In the genomic region with DNA sequence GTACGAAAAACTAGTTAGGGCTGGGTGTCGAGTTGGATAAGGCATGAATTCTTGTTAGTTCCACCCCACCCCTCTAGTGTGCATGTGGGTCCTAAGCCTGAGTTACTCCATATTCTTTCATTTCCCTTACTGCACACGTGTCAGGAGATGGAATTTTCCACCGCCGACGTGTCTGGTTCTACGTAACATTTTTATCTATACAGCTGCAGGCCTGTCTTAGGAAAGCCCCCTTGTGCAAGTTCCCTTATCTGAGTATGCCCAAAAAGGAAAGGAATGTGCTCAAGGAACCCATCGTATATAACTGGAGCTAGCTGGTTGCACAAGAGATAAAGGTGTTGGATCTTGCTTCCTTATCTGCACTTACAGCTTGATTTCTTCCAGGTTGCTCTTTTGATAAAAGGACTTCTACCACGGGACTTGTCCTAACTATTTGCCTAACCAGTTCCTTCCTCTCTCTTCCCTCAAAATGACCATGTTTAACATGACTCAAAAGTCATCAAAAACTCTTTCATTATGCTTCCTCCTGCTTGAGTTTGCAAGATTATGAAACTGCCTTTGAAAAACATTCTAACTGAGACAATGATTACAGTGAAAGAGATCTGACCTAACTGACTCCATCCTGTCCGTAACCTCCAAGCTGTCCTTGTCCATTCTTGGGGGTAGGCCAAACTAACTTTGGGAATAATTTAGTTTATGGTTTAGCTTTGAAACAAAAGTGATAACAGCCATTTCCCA, we compare ENCODE assay signal across 1 cellular context.
A peak's percentile ranks its signal among the peaks of the same experiment; 100 is the strongest.
TF ChIP-seq lines count a peak whose summit lies in the region.

No MANE protein-coding gene starts in this region.

TF ChIP-seq in K562, 482 proteins besides CTCF, POLR2A, EP300 and RAD21 (continued from another document and continues in another):
- TF ChIP-seq SMARCB1 (IDR thresholded peaks at IDR 0.05; ENCODE audit: insufficient read length, low read depth), result no peak
- no peak for TF ChIP-seq POLR2B (IDR thresholded peaks at IDR 0.05; ENCODE audit: low read depth, partially characterized antibody)
- TF ChIP-seq ZNF644 (tag; IDR thresholded peaks at IDR 0.05; ENCODE audit: low read depth), result peak; percentile 100
- TF ChIP-seq NR3C1 (CRISPR knock-in tag; IDR thresholded peaks at IDR 0.05), result no peak
- peak; percentile 98 for TF ChIP-seq NFXL1 (CRISPR knock-in tag; IDR thresholded peaks at IDR 0.05)
- peak; percentile 99 for TF ChIP-seq GATA2 (CRISPR knock-in tag; IDR thresholded peaks at IDR 0.05)
- TF ChIP-seq, protein P1, sequence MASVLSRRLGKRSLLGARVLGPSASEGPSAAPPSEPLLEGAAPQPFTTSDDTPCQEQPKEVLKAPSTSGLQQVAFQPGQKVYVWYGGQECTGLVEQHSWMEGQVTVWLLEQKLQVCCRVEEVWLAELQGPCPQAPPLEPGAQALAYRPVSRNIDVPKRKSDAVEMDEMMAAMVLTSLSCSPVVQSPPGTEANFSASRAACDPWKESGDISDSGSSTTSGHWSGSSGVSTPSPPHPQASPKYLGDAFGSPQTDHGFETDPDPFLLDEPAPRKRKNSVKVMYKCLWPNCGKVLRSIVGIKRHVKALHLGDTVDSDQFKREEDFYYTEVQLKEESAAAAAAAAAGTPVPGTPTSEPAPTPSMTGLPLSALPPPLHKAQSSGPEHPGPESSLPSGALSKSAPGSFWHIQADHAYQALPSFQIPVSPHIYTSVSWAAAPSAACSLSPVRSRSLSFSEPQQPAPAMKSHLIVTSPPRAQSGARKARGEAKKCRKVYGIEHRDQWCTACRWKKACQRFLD (CRISPR knock-in tag; IDR thresholded peaks at IDR 0.05), result peak; percentile 100
- TF ChIP-seq ZNF41 (CRISPR knock-in tag; conservative IDR thresholded peaks at IDR 0.05), result peak; percentile 99
- TF ChIP-seq PHTF2 (CRISPR knock-in tag; IDR thresholded peaks at IDR 0.05), result peak; percentile 97
- TF ChIP-seq, protein P2, sequence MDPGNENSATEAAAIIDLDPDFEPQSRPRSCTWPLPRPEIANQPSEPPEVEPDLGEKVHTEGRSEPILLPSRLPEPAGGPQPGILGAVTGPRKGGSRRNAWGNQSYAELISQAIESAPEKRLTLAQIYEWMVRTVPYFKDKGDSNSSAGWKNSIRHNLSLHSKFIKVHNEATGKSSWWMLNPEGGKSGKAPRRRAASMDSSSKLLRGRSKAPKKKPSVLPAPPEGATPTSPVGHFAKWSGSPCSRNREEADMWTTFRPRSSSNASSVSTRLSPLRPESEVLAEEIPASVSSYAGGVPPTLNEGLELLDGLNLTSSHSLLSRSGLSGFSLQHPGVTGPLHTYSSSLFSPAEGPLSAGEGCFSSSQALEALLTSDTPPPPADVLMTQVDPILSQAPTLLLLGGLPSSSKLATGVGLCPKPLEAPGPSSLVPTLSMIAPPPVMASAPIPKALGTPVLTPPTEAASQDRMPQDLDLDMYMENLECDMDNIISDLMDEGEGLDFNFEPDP (CRISPR knock-in tag; IDR thresholded peaks at IDR 0.05), result peak; percentile 98
- peak; percentile 100 for TF ChIP-seq ARID1B (IDR thresholded peaks at IDR 0.05)
- TF ChIP-seq HMG20A (CRISPR knock-in tag; conservative IDR thresholded peaks at IDR 0.05), result peak; percentile 99
- no peak for TF ChIP-seq WHSC1 (IDR thresholded peaks at IDR 0.05; ENCODE audit: low read length)
- TF ChIP-seq KLF6 (CRISPR knock-in tag; IDR thresholded peaks at IDR 0.05; ENCODE audit: borderline replicate concordance), result peak; percentile 100
- TF ChIP-seq, protein P3, sequence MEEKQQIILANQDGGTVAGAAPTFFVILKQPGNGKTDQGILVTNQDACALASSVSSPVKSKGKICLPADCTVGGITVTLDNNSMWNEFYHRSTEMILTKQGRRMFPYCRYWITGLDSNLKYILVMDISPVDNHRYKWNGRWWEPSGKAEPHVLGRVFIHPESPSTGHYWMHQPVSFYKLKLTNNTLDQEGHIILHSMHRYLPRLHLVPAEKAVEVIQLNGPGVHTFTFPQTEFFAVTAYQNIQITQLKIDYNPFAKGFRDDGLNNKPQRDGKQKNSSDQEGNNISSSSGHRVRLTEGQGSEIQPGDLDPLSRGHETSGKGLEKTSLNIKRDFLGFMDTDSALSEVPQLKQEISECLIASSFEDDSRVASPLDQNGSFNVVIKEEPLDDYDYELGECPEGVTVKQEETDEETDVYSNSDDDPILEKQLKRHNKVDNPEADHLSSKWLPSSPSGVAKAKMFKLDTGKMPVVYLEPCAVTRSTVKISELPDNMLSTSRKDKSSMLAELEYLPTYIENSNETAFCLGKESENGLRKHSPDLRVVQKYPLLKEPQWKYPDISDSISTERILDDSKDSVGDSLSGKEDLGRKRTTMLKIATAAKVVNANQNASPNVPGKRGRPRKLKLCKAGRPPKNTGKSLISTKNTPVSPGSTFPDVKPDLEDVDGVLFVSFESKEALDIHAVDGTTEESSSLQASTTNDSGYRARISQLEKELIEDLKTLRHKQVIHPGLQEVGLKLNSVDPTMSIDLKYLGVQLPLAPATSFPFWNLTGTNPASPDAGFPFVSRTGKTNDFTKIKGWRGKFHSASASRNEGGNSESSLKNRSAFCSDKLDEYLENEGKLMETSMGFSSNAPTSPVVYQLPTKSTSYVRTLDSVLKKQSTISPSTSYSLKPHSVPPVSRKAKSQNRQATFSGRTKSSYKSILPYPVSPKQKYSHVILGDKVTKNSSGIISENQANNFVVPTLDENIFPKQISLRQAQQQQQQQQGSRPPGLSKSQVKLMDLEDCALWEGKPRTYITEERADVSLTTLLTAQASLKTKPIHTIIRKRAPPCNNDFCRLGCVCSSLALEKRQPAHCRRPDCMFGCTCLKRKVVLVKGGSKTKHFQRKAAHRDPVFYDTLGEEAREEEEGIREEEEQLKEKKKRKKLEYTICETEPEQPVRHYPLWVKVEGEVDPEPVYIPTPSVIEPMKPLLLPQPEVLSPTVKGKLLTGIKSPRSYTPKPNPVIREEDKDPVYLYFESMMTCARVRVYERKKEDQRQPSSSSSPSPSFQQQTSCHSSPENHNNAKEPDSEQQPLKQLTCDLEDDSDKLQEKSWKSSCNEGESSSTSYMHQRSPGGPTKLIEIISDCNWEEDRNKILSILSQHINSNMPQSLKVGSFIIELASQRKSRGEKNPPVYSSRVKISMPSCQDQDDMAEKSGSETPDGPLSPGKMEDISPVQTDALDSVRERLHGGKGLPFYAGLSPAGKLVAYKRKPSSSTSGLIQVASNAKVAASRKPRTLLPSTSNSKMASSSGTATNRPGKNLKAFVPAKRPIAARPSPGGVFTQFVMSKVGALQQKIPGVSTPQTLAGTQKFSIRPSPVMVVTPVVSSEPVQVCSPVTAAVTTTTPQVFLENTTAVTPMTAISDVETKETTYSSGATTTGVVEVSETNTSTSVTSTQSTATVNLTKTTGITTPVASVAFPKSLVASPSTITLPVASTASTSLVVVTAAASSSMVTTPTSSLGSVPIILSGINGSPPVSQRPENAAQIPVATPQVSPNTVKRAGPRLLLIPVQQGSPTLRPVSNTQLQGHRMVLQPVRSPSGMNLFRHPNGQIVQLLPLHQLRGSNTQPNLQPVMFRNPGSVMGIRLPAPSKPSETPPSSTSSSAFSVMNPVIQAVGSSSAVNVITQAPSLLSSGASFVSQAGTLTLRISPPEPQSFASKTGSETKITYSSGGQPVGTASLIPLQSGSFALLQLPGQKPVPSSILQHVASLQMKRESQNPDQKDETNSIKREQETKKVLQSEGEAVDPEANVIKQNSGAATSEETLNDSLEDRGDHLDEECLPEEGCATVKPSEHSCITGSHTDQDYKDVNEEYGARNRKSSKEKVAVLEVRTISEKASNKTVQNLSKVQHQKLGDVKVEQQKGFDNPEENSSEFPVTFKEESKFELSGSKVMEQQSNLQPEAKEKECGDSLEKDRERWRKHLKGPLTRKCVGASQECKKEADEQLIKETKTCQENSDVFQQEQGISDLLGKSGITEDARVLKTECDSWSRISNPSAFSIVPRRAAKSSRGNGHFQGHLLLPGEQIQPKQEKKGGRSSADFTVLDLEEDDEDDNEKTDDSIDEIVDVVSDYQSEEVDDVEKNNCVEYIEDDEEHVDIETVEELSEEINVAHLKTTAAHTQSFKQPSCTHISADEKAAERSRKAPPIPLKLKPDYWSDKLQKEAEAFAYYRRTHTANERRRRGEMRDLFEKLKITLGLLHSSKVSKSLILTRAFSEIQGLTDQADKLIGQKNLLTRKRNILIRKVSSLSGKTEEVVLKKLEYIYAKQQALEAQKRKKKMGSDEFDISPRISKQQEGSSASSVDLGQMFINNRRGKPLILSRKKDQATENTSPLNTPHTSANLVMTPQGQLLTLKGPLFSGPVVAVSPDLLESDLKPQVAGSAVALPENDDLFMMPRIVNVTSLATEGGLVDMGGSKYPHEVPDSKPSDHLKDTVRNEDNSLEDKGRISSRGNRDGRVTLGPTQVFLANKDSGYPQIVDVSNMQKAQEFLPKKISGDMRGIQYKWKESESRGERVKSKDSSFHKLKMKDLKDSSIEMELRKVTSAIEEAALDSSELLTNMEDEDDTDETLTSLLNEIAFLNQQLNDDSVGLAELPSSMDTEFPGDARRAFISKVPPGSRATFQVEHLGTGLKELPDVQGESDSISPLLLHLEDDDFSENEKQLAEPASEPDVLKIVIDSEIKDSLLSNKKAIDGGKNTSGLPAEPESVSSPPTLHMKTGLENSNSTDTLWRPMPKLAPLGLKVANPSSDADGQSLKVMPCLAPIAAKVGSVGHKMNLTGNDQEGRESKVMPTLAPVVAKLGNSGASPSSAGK (IDR thresholded peaks at IDR 0.05), result peak; percentile 98
- TF ChIP-seq, protein P4, sequence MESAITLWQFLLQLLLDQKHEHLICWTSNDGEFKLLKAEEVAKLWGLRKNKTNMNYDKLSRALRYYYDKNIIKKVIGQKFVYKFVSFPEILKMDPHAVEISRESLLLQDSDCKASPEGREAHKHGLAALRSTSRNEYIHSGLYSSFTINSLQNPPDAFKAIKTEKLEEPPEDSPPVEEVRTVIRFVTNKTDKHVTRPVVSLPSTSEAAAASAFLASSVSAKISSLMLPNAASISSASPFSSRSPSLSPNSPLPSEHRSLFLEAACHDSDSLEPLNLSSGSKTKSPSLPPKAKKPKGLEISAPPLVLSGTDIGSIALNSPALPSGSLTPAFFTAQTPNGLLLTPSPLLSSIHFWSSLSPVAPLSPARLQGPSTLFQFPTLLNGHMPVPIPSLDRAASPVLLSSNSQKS (CRISPR knock-in tag; IDR thresholded peaks at IDR 0.05), result peak; percentile 99
- TF ChIP-seq ZNF589 (CRISPR knock-in tag; IDR thresholded peaks at IDR 0.05; ENCODE audit: low read depth), result peak; percentile 100
- TF ChIP-seq ZNF668 (CRISPR knock-in tag; IDR thresholded peaks at IDR 0.05), result peak; percentile 100
- TF ChIP-seq, protein P5, sequence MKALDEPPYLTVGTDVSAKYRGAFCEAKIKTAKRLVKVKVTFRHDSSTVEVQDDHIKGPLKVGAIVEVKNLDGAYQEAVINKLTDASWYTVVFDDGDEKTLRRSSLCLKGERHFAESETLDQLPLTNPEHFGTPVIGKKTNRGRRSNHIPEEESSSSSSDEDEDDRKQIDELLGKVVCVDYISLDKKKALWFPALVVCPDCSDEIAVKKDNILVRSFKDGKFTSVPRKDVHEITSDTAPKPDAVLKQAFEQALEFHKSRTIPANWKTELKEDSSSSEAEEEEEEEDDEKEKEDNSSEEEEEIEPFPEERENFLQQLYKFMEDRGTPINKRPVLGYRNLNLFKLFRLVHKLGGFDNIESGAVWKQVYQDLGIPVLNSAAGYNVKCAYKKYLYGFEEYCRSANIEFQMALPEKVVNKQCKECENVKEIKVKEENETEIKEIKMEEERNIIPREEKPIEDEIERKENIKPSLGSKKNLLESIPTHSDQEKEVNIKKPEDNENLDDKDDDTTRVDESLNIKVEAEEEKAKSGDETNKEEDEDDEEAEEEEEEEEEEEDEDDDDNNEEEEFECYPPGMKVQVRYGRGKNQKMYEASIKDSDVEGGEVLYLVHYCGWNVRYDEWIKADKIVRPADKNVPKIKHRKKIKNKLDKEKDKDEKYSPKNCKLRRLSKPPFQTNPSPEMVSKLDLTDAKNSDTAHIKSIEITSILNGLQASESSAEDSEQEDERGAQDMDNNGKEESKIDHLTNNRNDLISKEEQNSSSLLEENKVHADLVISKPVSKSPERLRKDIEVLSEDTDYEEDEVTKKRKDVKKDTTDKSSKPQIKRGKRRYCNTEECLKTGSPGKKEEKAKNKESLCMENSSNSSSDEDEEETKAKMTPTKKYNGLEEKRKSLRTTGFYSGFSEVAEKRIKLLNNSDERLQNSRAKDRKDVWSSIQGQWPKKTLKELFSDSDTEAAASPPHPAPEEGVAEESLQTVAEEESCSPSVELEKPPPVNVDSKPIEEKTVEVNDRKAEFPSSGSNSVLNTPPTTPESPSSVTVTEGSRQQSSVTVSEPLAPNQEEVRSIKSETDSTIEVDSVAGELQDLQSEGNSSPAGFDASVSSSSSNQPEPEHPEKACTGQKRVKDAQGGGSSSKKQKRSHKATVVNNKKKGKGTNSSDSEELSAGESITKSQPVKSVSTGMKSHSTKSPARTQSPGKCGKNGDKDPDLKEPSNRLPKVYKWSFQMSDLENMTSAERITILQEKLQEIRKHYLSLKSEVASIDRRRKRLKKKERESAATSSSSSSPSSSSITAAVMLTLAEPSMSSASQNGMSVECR (CRISPR knock-in tag; IDR thresholded peaks at IDR 0.05), result no peak
- TF ChIP-seq YBX1 (IDR thresholded peaks at IDR 0.05), result peak; percentile 95; the same call in 1 of the 2 replicates
- TF ChIP-seq, protein P6, sequence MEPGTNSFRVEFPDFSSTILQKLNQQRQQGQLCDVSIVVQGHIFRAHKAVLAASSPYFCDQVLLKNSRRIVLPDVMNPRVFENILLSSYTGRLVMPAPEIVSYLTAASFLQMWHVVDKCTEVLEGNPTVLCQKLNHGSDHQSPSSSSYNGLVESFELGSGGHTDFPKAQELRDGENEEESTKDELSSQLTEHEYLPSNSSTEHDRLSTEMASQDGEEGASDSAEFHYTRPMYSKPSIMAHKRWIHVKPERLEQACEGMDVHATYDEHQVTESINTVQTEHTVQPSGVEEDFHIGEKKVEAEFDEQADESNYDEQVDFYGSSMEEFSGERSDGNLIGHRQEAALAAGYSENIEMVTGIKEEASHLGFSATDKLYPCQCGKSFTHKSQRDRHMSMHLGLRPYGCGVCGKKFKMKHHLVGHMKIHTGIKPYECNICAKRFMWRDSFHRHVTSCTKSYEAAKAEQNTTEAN (CRISPR knock-in tag; IDR thresholded peaks at IDR 0.05), result no peak
- TF ChIP-seq, protein P7, sequence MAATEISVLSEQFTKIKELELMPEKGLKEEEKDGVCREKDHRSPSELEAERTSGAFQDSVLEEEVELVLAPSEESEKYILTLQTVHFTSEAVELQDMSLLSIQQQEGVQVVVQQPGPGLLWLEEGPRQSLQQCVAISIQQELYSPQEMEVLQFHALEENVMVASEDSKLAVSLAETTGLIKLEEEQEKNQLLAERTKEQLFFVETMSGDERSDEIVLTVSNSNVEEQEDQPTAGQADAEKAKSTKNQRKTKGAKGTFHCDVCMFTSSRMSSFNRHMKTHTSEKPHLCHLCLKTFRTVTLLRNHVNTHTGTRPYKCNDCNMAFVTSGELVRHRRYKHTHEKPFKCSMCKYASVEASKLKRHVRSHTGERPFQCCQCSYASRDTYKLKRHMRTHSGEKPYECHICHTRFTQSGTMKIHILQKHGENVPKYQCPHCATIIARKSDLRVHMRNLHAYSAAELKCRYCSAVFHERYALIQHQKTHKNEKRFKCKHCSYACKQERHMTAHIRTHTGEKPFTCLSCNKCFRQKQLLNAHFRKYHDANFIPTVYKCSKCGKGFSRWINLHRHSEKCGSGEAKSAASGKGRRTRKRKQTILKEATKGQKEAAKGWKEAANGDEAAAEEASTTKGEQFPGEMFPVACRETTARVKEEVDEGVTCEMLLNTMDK (IDR thresholded peaks at IDR 0.05; ENCODE audit: borderline replicate concordance, insufficient read depth, low read depth, low read length, poor library complexity, severe bottlenecking), result no peak
- TF ChIP-seq DIDO1 (tag; IDR thresholded peaks at IDR 0.05; ENCODE audit: low read depth), result peak; percentile 98
- TF ChIP-seq, protein P8, sequence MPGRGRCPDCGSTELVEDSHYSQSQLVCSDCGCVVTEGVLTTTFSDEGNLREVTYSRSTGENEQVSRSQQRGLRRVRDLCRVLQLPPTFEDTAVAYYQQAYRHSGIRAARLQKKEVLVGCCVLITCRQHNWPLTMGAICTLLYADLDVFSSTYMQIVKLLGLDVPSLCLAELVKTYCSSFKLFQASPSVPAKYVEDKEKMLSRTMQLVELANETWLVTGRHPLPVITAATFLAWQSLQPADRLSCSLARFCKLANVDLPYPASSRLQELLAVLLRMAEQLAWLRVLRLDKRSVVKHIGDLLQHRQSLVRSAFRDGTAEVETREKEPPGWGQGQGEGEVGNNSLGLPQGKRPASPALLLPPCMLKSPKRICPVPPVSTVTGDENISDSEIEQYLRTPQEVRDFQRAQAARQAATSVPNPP (IDR thresholded peaks at IDR 0.05; ENCODE audit: borderline replicate concordance, insufficient read depth, insufficient read length), result no peak
- peak; percentile 92 for TF ChIP-seq GTF2E2 (tag; IDR thresholded peaks at IDR 0.05)
